Comparison of ENCODE assay signal across 20 cellular contexts in the genomic region with DNA sequence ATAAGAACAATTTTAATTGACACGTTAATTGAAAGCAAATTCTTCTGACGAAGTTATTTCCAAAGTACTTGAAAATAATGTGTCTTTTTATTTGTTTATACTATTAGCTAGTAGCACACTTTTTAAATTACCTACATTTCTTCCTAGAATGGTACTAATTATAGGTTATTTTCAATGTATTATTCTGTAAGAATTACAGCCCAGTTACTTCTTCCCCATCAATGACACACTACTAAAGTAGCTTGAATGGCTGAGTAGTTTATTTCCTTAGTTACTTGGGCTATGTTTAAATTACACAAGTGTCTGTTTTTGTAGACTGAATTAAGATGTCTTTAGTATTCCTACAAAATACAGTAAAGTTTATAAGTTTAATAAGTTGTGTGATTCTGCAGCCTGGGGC.
DNase-seq lines count a peak whose midpoint lies in the region; ATAC-seq and TF ChIP-seq lines count a peak whose summit lies in the region.
"Had no signal": no experiment of that assay in that cellular context is flagged by ENCODE, and none has a peak within 500 bp of the region (broad histone marks: within the 10 kb centered on the region; RNA-seq: fewer than 3 reads in every experiment).

No MANE protein-coding gene starts in this region.

- dilution Hi-C loops in IMR-90 (cut with HindIII; ENCODE audit: low sequenced_read_pairs, unreplicated experiment), result no loop called here

- no TSS peak for BruUV-seq in IMR-90 (replicated peaks; lab: Mats Ljungman, UMichigan)

- no peak overlapping the region for H2BK15ac ChIP-seq in IMR-90 (ENCODE audit: low read depth, low read length)

- H2BK20ac ChIP-seq in IMR-90 (ENCODE audit: low read depth, low read length), result no peak overlapping the region

- no peak overlapping the region for H3K9ac ChIP-seq in IMR-90 (ENCODE audit: low read depth, low read length)
- no peak overlapping the region for H3K9ac ChIP-seq in smooth muscle cell (ENCODE audit: low read depth)

- H4K5ac ChIP-seq in IMR-90 (ENCODE audit: low read depth, low read length), result no peak overlapping the region

- H3K4ac ChIP-seq in IMR-90 (ENCODE audit: low read depth, low read length), result no peak overlapping the region

- H3K36me3 ChIP-seq in IMR-90 (ENCODE audit: control insufficient read depth, insufficient read depth, low read length) (no peaks in the 10 kb centered on the region; the same call in 1 of the 2 replicates), esophagus muscularis mucosa (peaks cover 0 to 16% (median 4%) of the 10 kb centered on the region in 4 donors), smooth muscle cell (ENCODE audit: low read depth) (no peaks in the 10 kb centered on the region), breast epithelium (no peaks in the 10 kb centered on the region)

- H3K27me3 ChIP-seq in IMR-90 (ENCODE audit: control insufficient read depth, insufficient read depth, low read length), result no peaks in the 10 kb centered on the region
- H3K27me3 ChIP-seq in esophagus muscularis mucosa, result no peaks in the 10 kb centered on the region
- no peaks in the 10 kb centered on the region for H3K27me3 ChIP-seq in smooth muscle cell (ENCODE audit: low read depth)
- H3K27me3 ChIP-seq in breast epithelium, result no peaks in the 10 kb centered on the region
- H3K27me3 ChIP-seq: SJSA1 had no signal

- H2AFZ ChIP-seq in IMR-90 (replicated peaks; ENCODE audit: low read length, poor library complexity), result no peak overlapping the region
- no peak overlapping the region for H2AFZ ChIP-seq in smooth muscle cell (ENCODE audit: low read depth)

- peaks cover 90% of the 10 kb centered on the region for H3K79me2 ChIP-seq in smooth muscle cell (ENCODE audit: low read depth)

- H3K4me3 Mint-ChIP-seq in activated T-helper 2 cell treated with anti-CD3 and anti-CD28 coated beads, Interferon-gamma antibody, Interleukin-2, Interleukin-4, amounts not matched to agents 10 μg/mL and 5 μg/mL and 100 μg/mL, durations not matched to agents 14 hours and 24 hours and 36 hours (ENCODE audit: low read depth), result no peak overlapping the region
- H3K4me3 Mint-ChIP-seq: CD8-positive, alpha-beta T cell; H9 had no signal

- no peak overlapping the region for H2AK5ac ChIP-seq in IMR-90 (ENCODE audit: low read depth, low read length)

- H3K23ac ChIP-seq in IMR-90 (ENCODE audit: low read depth, low read length), result no peak overlapping the region

- H3K14ac ChIP-seq in IMR-90 (replicated peaks; ENCODE audit: low read depth, low read length), result no peak overlapping the region

- H3K9me1 ChIP-seq in IMR-90 (ENCODE audit: insufficient read depth, low read length), result peaks cover 9% of the 10 kb centered on the region

- H4K20me1 ChIP-seq in IMR-90 (ENCODE audit: insufficient read depth, low read length), result peaks cover 8% of the 10 kb centered on the region; the same call in 1 of the 2 replicates
- H4K20me1 ChIP-seq in smooth muscle cell (ENCODE audit: low read depth), result peaks cover 56% of the 10 kb centered on the region

- WGBS in IMR-90 (ENCODE audit: extremely low coverage in 2 of 2, insufficient read length in 1 of 2), 2 experiments, result no CpG with 5 or more reads among the region's 2 CpGs
- WGBS in esophagus muscularis mucosa, result 55% methylated on average over 2 of the region's 2 CpGs
- WGBS in smooth muscle cell (ENCODE audit: low lambda C conversion rate), result 94% methylated on average over 2 of the region's 2 CpGs

- DNase-seq in EH (ENCODE audit: low read depth) (peak; percentile 70), IMR-90 (peak; percentile 48), esophagus muscularis mucosa (ENCODE audit: extremely low spot score) (no peak), smooth muscle cell (lab: John Stamatoyannopoulos, UW; ENCODE audit: unreplicated experiment) (no peak), NCI-H2196 treated with DMSO at 0.1 percent for 48 hours (lab: John Stamatoyannopoulos, UW; ENCODE audit: unreplicated experiment) (no peak), caudate nucleus (lab: John Stamatoyannopoulos, UW) (no peak), breast epithelium (ENCODE audit: low spot score in 2 of 2) (no peak)
- DNase-seq in activated T-helper 2 cell treated with anti-CD3 and anti-CD28 coated beads, Interferon-gamma antibody, Interleukin-2, Interleukin-4, amounts not matched to agents 10 μg/mL and 5 μg/mL and 100 μg/mL, durations not matched to agents 14 hours and 24 hours and 36 hours (ENCODE audit: low spot score), result no peak
- DNase-seq: AML-193; C1 segment of cervical spinal cord; CD8-positive, alpha-beta T cell; DND-41; H9; Kasumi-1; NCI-H146; NCI-H2029 treated with DMSO at 0.1 percent for 48 hours; NCI-H524 treated with DMSO at 0.1 percent for 48 hours; NCI-H82 had no signal

- H4K91ac ChIP-seq in IMR-90 (ENCODE audit: insufficient read depth, low read depth, low read length), result no peak overlapping the region

- no peak overlapping the region for H3K27ac Mint-ChIP-seq in activated T-helper 2 cell treated with anti-CD3 and anti-CD28 coated beads, Interferon-gamma antibody, Interleukin-2, Interleukin-4, amounts not matched to agents 10 μg/mL and 5 μg/mL and 100 μg/mL, durations not matched to agents 14 hours and 24 hours and 36 hours
- H3K27ac Mint-ChIP-seq: CD8-positive, alpha-beta T cell had no signal

- POLR2A ChIA-PET in IMR-90 (lab: Charles Lee; ENCODE audit: unreplicated experiment), result no interaction called here

- no peak for TF ChIP-seq RAD21 in IMR-90 (IDR thresholded peaks at IDR 0.05; ENCODE audit: low read length)

- peak; percentile 39 for ATAC-seq in IMR-90 (ENCODE audit: low read depth)
- ATAC-seq: CD8-positive, alpha-beta T cell; Right ventricle myocardium inferior had no signal

- H3K4me1 ChIP-seq in IMR-90 (ENCODE audit: control insufficient read depth, insufficient read depth, low read length) (peaks cover 15% of the 10 kb centered on the region), esophagus muscularis mucosa (peaks cover 41 to 100% (median 95%) of the 10 kb centered on the region in 4 donors), smooth muscle cell (ENCODE audit: low read depth) (peaks cover 26% of the 10 kb centered on the region), breast epithelium (no peaks in the 10 kb centered on the region)

- H3K9me3 ChIP-seq in IMR-90 (ENCODE audit: control insufficient read depth, insufficient read depth, low read length) (no peaks in the 10 kb centered on the region), esophagus muscularis mucosa (no peaks in the 10 kb centered on the region), smooth muscle cell (replicated peaks; ENCODE audit: low read depth) (no peaks in the 10 kb centered on the region), breast epithelium (no peaks in the 10 kb centered on the region)
- H3K9me3 ChIP-seq: SJSA1 had no signal

- peaks cover 2% of the 10 kb centered on the region for H3K4me1 Mint-ChIP-seq in activated T-helper 2 cell treated with anti-CD3 and anti-CD28 coated beads, Interferon-gamma antibody, Interleukin-2, Interleukin-4, amounts not matched to agents 10 μg/mL and 5 μg/mL and 100 μg/mL, durations not matched to agents 14 hours and 24 hours and 36 hours (ENCODE audit: low read depth)

- H3K4me2 ChIP-seq in IMR-90 (ENCODE audit: low read depth, low read length) (no peak overlapping the region; the same call in 1 of the 2 replicates), smooth muscle cell (no peak overlapping the region)

- CTCF ChIA-PET in IMR-90 (lab: Yijun Ruan, JAX), result no interaction called here

- no peak overlapping the region for H3K18ac ChIP-seq in IMR-90 (ENCODE audit: low read depth, low read length)

- in situ Hi-C loops in IMR-90 (cut with MboI; ENCODE audit: low sequenced_read_pairs), result no loop called here

- H3K9me3 Mint-ChIP-seq in activated T-helper 2 cell treated with anti-CD3 and anti-CD28 coated beads, Interferon-gamma antibody, Interleukin-2, Interleukin-4, amounts not matched to agents 10 μg/mL and 5 μg/mL and 100 μg/mL, durations not matched to agents 14 hours and 24 hours and 36 hours, result no peaks in the 10 kb centered on the region
- H3K9me3 Mint-ChIP-seq: CD8-positive, alpha-beta T cell; H9 had no signal

- H3K27me3 Mint-ChIP-seq in activated T-helper 2 cell treated with anti-CD3 and anti-CD28 coated beads, Interferon-gamma antibody, Interleukin-2, Interleukin-4, amounts not matched to agents 10 μg/mL and 5 μg/mL and 100 μg/mL, durations not matched to agents 14 hours and 24 hours and 36 hours (ENCODE audit: low read depth), result peaks cover 47% of the 10 kb centered on the region

- peaks cover 8% of the 10 kb centered on the region for H3F3A ChIP-seq in smooth muscle cell (ENCODE audit: low read depth)

- H3K4me3 ChIP-seq in IMR-90 (ENCODE audit: insufficient read depth, low read depth, low read length), result no peak overlapping the region
- no peak overlapping the region for H3K4me3 ChIP-seq in esophagus muscularis mucosa
- H3K4me3 ChIP-seq in smooth muscle cell, result no peak overlapping the region
- H3K4me3 ChIP-seq in breast epithelium, result no peak overlapping the region
- H3K4me3 ChIP-seq: SJSA1 had no signal

- no peaks in the 10 kb centered on the region for H3K36me3 Mint-ChIP-seq in activated T-helper 2 cell treated with anti-CD3 and anti-CD28 coated beads, Interferon-gamma antibody, Interleukin-2, Interleukin-4, amounts not matched to agents 10 μg/mL and 5 μg/mL and 100 μg/mL, durations not matched to agents 14 hours and 24 hours and 36 hours (ENCODE audit: low read depth)
- H3K36me3 Mint-ChIP-seq: CD8-positive, alpha-beta T cell had no signal

- TF ChIP-seq POLR2A in IMR-90 (IDR thresholded peaks at IDR 0.05; ENCODE audit: low read depth, low read length) (no peak), esophagus muscularis mucosa (IDR thresholded peaks at IDR 0.05; ENCODE audit: low read depth) (no peak), breast epithelium (IDR thresholded peaks at IDR 0.05) (no peak)

- no peak overlapping the region for H2BK120ac ChIP-seq in IMR-90 (ENCODE audit: low read depth, low read length)

- intact Hi-C loops in IMR-90 (cut with micrococcal nuclease), result no loop called here
- intact Hi-C loops in esophagus muscularis mucosa (cut with DNase I), result no loop called here
- intact Hi-C loops in breast epithelium (cut with DNase I; ENCODE audit: low total_unique reads), result no loop called here
- intact Hi-C loops in activated T-helper 2 cell treated with anti-CD3 and anti-CD28 coated beads, Interferon-gamma antibody, Interleukin-2, Interleukin-4, amounts not matched to agents 10 μg/mL and 5 μg/mL and 100 μg/mL, durations not matched to agents 14 hours and 24 hours and 36 hours (cut with micrococcal nuclease), result no loop called here

- H2BK5ac ChIP-seq in IMR-90 (ENCODE audit: low read depth, low read length, poor library complexity, severe bottlenecking), result peak overlapping the region; percentile 84

- H3K27ac ChIP-seq in IMR-90 (ENCODE audit: insufficient read depth, low read length) (no peak overlapping the region), esophagus muscularis mucosa (replicated peaks in 1 of 4) (peak overlapping the region in 3 of 4 donors; percentile 97 to 100 (median 97)), smooth muscle cell (ENCODE audit: low read depth) (peak overlapping the region; percentile 10), caudate nucleus (ENCODE audit: low read depth, low read length) (no peak overlapping the region), breast epithelium (no peak overlapping the region)
- H3K27ac ChIP-seq: SJSA1 had no signal

- H4K8ac ChIP-seq in IMR-90 (ENCODE audit: low read depth in 2 of 2, low read length in 2 of 2), result no peak overlapping the region; a peak in 1 of 4 replicates

- H3K79me1 ChIP-seq in IMR-90 (ENCODE audit: low read depth in 1 of 2, low read length in 2 of 2), result peaks cover 17 to 49% of the 10 kb centered on the region in 2 experiments; a peak in 3 of 4 replicates

- TF ChIP-seq EP300 in esophagus muscularis mucosa (IDR thresholded peaks at IDR 0.05), result no peak

- no peak overlapping the region for H3K56ac ChIP-seq in IMR-90 (ENCODE audit: extremely low read depth, insufficient read depth, low read length)

- TF ChIP-seq CTCF in IMR-90 (conservative IDR thresholded peaks at IDR 0.05; ENCODE audit: low read depth, low read length), result no peak
- no peak for TF ChIP-seq CTCF in esophagus muscularis mucosa (IDR thresholded peaks at IDR 0.05)
- no peak for TF ChIP-seq CTCF in smooth muscle cell (IDR thresholded peaks at IDR 0.05; ENCODE audit: borderline replicate concordance, insufficient read depth, poor library complexity, severe bottlenecking)
- no peak for TF ChIP-seq CTCF in breast epithelium (IDR thresholded peaks at IDR 0.05)

- H2AK9ac ChIP-seq in IMR-90 (replicated peaks; ENCODE audit: low read depth, low read length, poor library complexity), result no peak overlapping the region

Comparison
In these comparisons a context has a peak if more than half of its experiments do, and no peak if none do; other contexts are left out.
1. DNase-seq: peak in EH (single experiment) and IMR-90 (single experiment); none in esophagus muscularis mucosa (single experiment), smooth muscle cell (single experiment), NCI-H2196 treated with DMSO at 0.1 percent for 48 hours (single experiment), caudate nucleus (0 of 61), breast epithelium (0 of 2) and activated T-helper 2 cell treated with anti-CD3 and anti-CD28 coated beads, Interferon-gamma antibody, Interleukin-2, Interleukin-4, amounts not matched to agents 10 μg/mL and 5 μg/mL and 100 μg/mL, durations not matched to agents 14 hours and 24 hours and 36 hours (single experiment).
2. H3K27ac ChIP-seq: peak in esophagus muscularis mucosa (3 of 4) and smooth muscle cell (single experiment); none in IMR-90 (single experiment), caudate nucleus (single experiment) and breast epithelium (0 of 2).